9 cellular contexts compared by ENCODE assay signal in genomic region chr9:118170032-118170955, GRCh38.
DNase-seq lines count a peak whose midpoint lies in the region; TF ChIP-seq lines count a peak whose summit lies in the region.
"Had no signal": no experiment of that assay in that cellular context is flagged by ENCODE, and none has a peak within 500 bp of the region (broad histone marks: within the 10 kb centered on the region; RNA-seq: fewer than 3 reads in every experiment).

No MANE protein-coding gene starts in this region.

- intact Hi-C loops in ovary (cut with DNase I): no loop called here

- no peaks in the 10 kb centered on the region for H3F3A ChIP-seq in smooth muscle cell (ENCODE audit: low read depth)

- peak; percentile 24 for TF ChIP-seq CTCF in GM10248 (IDR thresholded peaks at IDR 0.05; ENCODE audit: control extremely low read depth, extremely low read depth, low read depth, missing control alignments)
- peak; percentile 46 to 75 for TF ChIP-seq CTCF in right atrium auricular region (IDR thresholded peaks at IDR 0.05)
- peak; percentile 77 for TF ChIP-seq CTCF in smooth muscle cell (IDR thresholded peaks at IDR 0.05; ENCODE audit: borderline replicate concordance, insufficient read depth, poor library complexity, severe bottlenecking)
- TF ChIP-seq CTCF in ovary (IDR thresholded peaks at IDR 0.05): no peak

- no peak overlapping the region for H2AFZ ChIP-seq in smooth muscle cell (ENCODE audit: low read depth)

- POLR2A ChIA-PET in GM10248 (lab: Yijun Ruan, JAX): no interaction called here

- H3K9me3 ChIP-seq in MG63: no peaks in the 10 kb centered on the region
- no peaks in the 10 kb centered on the region for H3K9me3 ChIP-seq in right atrium auricular region
- H3K9me3 ChIP-seq in smooth muscle cell (replicated peaks; ENCODE audit: low read depth): no peaks in the 10 kb centered on the region
- no peaks in the 10 kb centered on the region for H3K9me3 ChIP-seq in ovary

- H3K27ac ChIP-seq in right atrium auricular region (no peak overlapping the region), smooth muscle cell (ENCODE audit: low read depth) (no peak overlapping the region), ovary (no peak overlapping the region)

- H3K4me2 ChIP-seq in smooth muscle cell: no peak overlapping the region

- H3K4me1 ChIP-seq in right atrium auricular region (no peaks in the 10 kb centered on the region), smooth muscle cell (ENCODE audit: low read depth) (no peaks in the 10 kb centered on the region), ovary (ENCODE audit: insufficient read depth) (no peaks in the 10 kb centered on the region)

- H3K27me3 ChIP-seq in MG63: no peaks in the 10 kb centered on the region
- H3K27me3 ChIP-seq in right atrium auricular region: no peaks in the 10 kb centered on the region
- H3K27me3 ChIP-seq in smooth muscle cell (ENCODE audit: low read depth): peaks cover 35% of the 10 kb centered on the region
- H3K27me3 ChIP-seq in ovary: peaks cover 3% of the 10 kb centered on the region

- CTCF ChIA-PET in GM10248 (lab: Yijun Ruan, JAX): interaction anchor here (0.7 to 1.5 kb wide), 3 partner anchors 247 to 1195 kb away, joined by 3 to 5 read pairs (median 3); no protein-coding TSS in a partner anchor

- H3K9ac ChIP-seq in smooth muscle cell (ENCODE audit: low read depth): no peak overlapping the region

- no peaks in the 10 kb centered on the region for H4K20me1 ChIP-seq in smooth muscle cell (ENCODE audit: low read depth)

- H3K4me3 ChIP-seq in MG63 (no peak overlapping the region), right atrium auricular region (no peak overlapping the region), smooth muscle cell (no peak overlapping the region), ovary (no peak overlapping the region)

- H3K36me3 ChIP-seq in MG63 (no peaks in the 10 kb centered on the region), right atrium auricular region (no peaks in the 10 kb centered on the region), smooth muscle cell (ENCODE audit: low read depth) (no peaks in the 10 kb centered on the region), ovary (no peaks in the 10 kb centered on the region)

- TF ChIP-seq EP300 in ovary (IDR thresholded peaks at IDR 0.05): no peak

- 43% methylated on average over 6 of the region's 6 CpGs for WGBS in smooth muscle cell (ENCODE audit: low lambda C conversion rate)
- WGBS in ovary, 3 donors: 27 to 35% (median 28%) methylated on average over 6 of the region's 6 CpGs

- no peaks in the 10 kb centered on the region for H3K79me2 ChIP-seq in smooth muscle cell (ENCODE audit: low read depth)

- TF ChIP-seq POLR2A in ovary (IDR thresholded peaks at IDR 0.05): no peak

- DNase-seq in GM10248 (ENCODE audit: extremely low spot score) (peak; percentile 7), MG63 (peak; percentile 52), SK-N-DZ (ENCODE audit: low spot score) (peak; percentile 48), right atrium auricular region (ENCODE audit: low spot score) (no peak), smooth muscle cell (lab: John Stamatoyannopoulos, UW; ENCODE audit: unreplicated experiment) (no peak), germinal center (ENCODE audit: low spot score) (no peak), ovary (no peak)
- DNase-seq in stimulated activated CD4-positive, alpha-beta T cell treated with anti-CD3 and anti-CD28 coated beads, Interleukin-1b, Interleukin-23, amount 100 ng/mL, for 48 hours: no peak
- DNase-seq: activated B cell treated with CpG ODN at 0.5 μM for 24 hours had no signal

Comparison
In these comparisons a context has a peak if more than half of its experiments do, and no peak if none do; other contexts are left out.
1. DNase-seq: peak in GM10248 (single experiment), MG63 (single experiment) and SK-N-DZ (single experiment); none in right atrium auricular region (single experiment), smooth muscle cell (single experiment), germinal center (single experiment), stimulated activated CD4-positive, alpha-beta T cell treated with anti-CD3 and anti-CD28 coated beads, Interleukin-1b, Interleukin-23, amount 100 ng/mL, for 48 hours (single experiment) and ovary (0 of 5).
2. CTCF ChIP-seq: peak in GM10248 (single experiment), right atrium auricular region (2 of 2) and smooth muscle cell (single experiment); none in ovary (0 of 3).